In the genomic region with DNA sequence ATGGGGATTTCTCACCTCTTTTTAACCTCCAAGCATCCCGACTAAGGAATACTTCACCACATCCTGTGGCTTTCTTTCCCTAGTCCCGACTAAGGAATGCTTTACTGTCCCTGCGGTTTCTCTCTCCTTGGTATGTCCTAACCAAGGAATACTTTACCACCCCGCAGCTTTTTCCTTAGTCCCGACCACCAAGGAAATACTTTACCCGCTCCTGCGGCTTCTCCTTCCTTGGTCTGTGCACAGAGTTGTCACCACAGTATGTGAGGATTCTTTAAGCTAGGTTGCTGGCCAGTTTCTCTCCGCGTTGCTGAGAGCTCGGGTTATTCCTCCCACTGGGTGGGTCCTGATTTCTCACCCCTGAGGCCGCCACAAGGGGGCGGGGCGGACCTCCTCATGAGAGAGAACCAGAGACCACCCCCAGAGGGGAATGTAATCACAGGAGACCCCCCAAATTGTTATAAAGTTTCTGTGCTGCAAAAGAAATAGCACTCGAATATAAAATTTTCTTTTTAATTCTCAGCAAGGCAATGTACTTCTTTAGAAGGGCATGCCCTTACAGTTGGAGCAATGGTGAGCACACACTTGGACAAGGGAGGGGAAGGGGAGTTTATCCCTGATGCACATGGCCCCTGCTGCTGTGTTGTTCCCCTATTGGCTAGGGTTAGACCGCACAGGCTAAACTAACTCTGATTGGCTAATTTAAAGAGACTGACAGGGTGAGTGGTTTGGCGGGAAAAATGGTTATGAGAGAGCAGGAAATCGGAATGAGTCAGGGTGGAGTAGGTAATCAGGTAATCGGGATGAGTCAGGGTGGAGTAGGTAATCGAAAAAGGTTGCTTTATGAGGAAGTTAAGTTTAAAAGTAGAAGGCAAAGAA, we compare ENCODE assay signal across 27 cellular contexts. TPM values are rescaled to one million over a fixed set of nuclear protein-coding genes. Genes with fewer than 3 reads are reported as not detected.
A peak's percentile ranks its signal among the peaks of the same experiment; 100 is the strongest.
DNase-seq lines count a peak whose midpoint lies in the region; ATAC-seq and TF ChIP-seq lines count a peak whose summit lies in the region.
"Had no signal": no experiment of that assay in that cellular context is flagged by ENCODE, and none has a peak within 500 bp of the region (broad histone marks: within the 10 kb centered on the region; RNA-seq: fewer than 3 reads in every experiment).

No MANE protein-coding gene starts in this region.

- H2AK5ac ChIP-seq in neuronal stem cell (ENCODE audit: low read depth, low read length): no peak overlapping the region

- H3K79me2 ChIP-seq in Karpas-422 (ENCODE audit: low read length): no peaks in the 10 kb centered on the region

- H4K8ac ChIP-seq in neuronal stem cell (ENCODE audit: low read depth, low read length): no peak overlapping the region

- no peak overlapping the region for H2BK5ac ChIP-seq in neuronal stem cell (ENCODE audit: low read length)

- H3K4me1 ChIP-seq in Karpas-422 (ENCODE audit: low read length): no peaks in the 10 kb centered on the region
- H3K4me1 ChIP-seq in neuronal stem cell (ENCODE audit: control insufficient read depth in 2 of 2, insufficient read depth in 1 of 2, low read depth in 1 of 2, low read length in 2 of 2): no peaks in the 10 kb centered on the region
- H3K4me1 ChIP-seq: uterus had no signal

- H3K36me3 Mint-ChIP-seq in MCF 10A (ENCODE audit: insufficient read depth, unreplicated experiment): no peaks in the 10 kb centered on the region
- H3K36me3 Mint-ChIP-seq: brain had no signal

- H3K27ac Mint-ChIP-seq in MCF 10A (ENCODE audit: low read depth, unreplicated experiment): no peak overlapping the region
- H3K27ac Mint-ChIP-seq: activated naive CD8-positive, alpha-beta T cell; activated T-cell treated with anti-CD3 and anti-CD28 coated beads, Interleukin-2, amount 50 U/mL, for 72 hours; brain had no signal

- no peak for ATAC-seq in esophagus mucosa
- ATAC-seq: activated T-cell treated with anti-CD3 and anti-CD28 coated beads, Interleukin-2, amount 50 U/mL, for 72 hours; left colon had no signal

- no peak overlapping the region for H4K91ac ChIP-seq in neuronal stem cell (ENCODE audit: low read depth, low read length, poor library complexity)

- H3K9ac ChIP-seq in Karpas-422 (ENCODE audit: low read length): no peak overlapping the region
- H3K9ac ChIP-seq in neuronal stem cell (ENCODE audit: low read depth, low read length, poor library complexity): no peak overlapping the region

- H3K4me3 Mint-ChIP-seq in MCF 10A (ENCODE audit: unreplicated experiment): no peak overlapping the region
- H3K4me3 Mint-ChIP-seq: activated naive CD8-positive, alpha-beta T cell; activated T-cell treated with anti-CD3 and anti-CD28 coated beads, Interleukin-2, amount 50 U/mL, for 72 hours; brain had no signal

- no peaks in the 10 kb centered on the region for H3K36me3 ChIP-seq in Karpas-422 (ENCODE audit: insufficient read depth, low read length)
- H3K36me3 ChIP-seq in brain microvascular endothelial cell (replicated peaks): no peaks in the 10 kb centered on the region
- H3K36me3 ChIP-seq in neuronal stem cell (replicated peaks in 1 of 2; ENCODE audit: control insufficient read depth in 2 of 2, insufficient read depth in 2 of 2, low read length in 2 of 2): no peaks in the 10 kb centered on the region
- H3K36me3 ChIP-seq: Peyer's patch, uterus had no signal

- no peaks in the 10 kb centered on the region for H3K79me1 ChIP-seq in neuronal stem cell (ENCODE audit: low read depth, low read length)

- no peak overlapping the region for H3K4ac ChIP-seq in neuronal stem cell (ENCODE audit: low read length)

- H2BK120ac ChIP-seq in neuronal stem cell (ENCODE audit: low read depth, low read length): no peak overlapping the region

- no peaks in the 10 kb centered on the region for H3K9me2 ChIP-seq in Karpas-422 (replicated peaks; ENCODE audit: insufficient read depth, low read length)

- in situ Hi-C loops in brain microvascular endothelial cell (cut with HindIII; ENCODE audit: low pct_ligation_motif_present, low sequenced_read_pairs): no loop called here

- H3K14ac ChIP-seq in neuronal stem cell (ENCODE audit: low read length): peak overlapping the region; percentile 1

- H3K27me3 ChIP-seq in Karpas-422 (ENCODE audit: low read length) (no peaks in the 10 kb centered on the region), brain microvascular endothelial cell (replicated peaks) (no peaks in the 10 kb centered on the region), neuronal stem cell (ENCODE audit: control insufficient read depth in 3 of 3, insufficient read depth in 3 of 3, low read depth in 1 of 3, low read length in 3 of 3) (no peaks in the 10 kb centered on the region)
- H3K27me3 ChIP-seq: Peyer's patch, uterus had no signal

- BruUV-seq in MCF 10A (replicated peaks; lab: Mats Ljungman, UMichigan): no TSS peak

- H3K9me3 Mint-ChIP-seq in MCF 10A (ENCODE audit: unreplicated experiment): no peaks in the 10 kb centered on the region

- no CpG with 5 or more reads among the region's 19 CpGs for WGBS in neuronal stem cell (ENCODE audit: extremely low coverage in 2 of 2, insufficient read length in 2 of 2, insufficient replicate concordance in 1 of 2), 2 donors

- H3K4me2 ChIP-seq in Karpas-422 (ENCODE audit: low read depth, low read length, poor library complexity, severe bottlenecking) (no peak overlapping the region), neuronal stem cell (ENCODE audit: insufficient read depth, low read length, poor library complexity, severe bottlenecking) (no peak overlapping the region)

- H3K18ac ChIP-seq in neuronal stem cell (ENCODE audit: low read length): no peak overlapping the region

- DNase-seq in NCI-H748 (lab: John Stamatoyannopoulos, UW; ENCODE audit: unreplicated experiment) (peak; percentile 4), NCI-H748 treated with DMSO at 0.1 percent for 48 hours (lab: John Stamatoyannopoulos, UW) (no peak), Karpas-422 (peak; percentile 26), brain microvascular endothelial cell (peak; percentile 21), neuronal stem cell (ENCODE audit: low spot score) (no peak), MCF 10A (ENCODE audit: unreplicated experiment) (no peak)
- no peak for DNase-seq in stimulated activated CD4-positive, alpha-beta T cell treated with anti-CD3 and anti-CD28 coated beads, Interleukin-4, amount 100 ng/mL, for 4 hours
- DNase-seq: activated CD4-positive, CD25-positive, alpha-beta regulatory T cell treated with anti-CD3 and anti-CD28 coated beads, Interleukin-2, amount 50 U/mL, for 72 hours; activated T-cell treated with anti-CD3 and anti-CD28 coated beads, Interleukin-2, amount 50 U/mL, for 72 hours; C1 segment of cervical spinal cord; cortex of kidney; DMS79; H7; left colon; midbrain; NCI-H1436; NCI-H2171 treated with DMSO at 0.1 percent for 48 hours; NCI-H526 treated with DMSO at 0.1 percent for 48 hours; Peyer's patch; stimulated activated CD8-positive, alpha-beta memory T cell treated with anti-CD3 and anti-CD28 coated beads, Interleukin-4, amount 100 ng/mL, for 48 hours; substantia nigra; T1000; uterus had no signal

- POLR2A ChIA-PET in MCF 10A (lab: Yijun Ruan, JAX): no interaction called here

- H3K9me3 ChIP-seq in Karpas-422 (ENCODE audit: low read length) (no peaks in the 10 kb centered on the region), neuronal stem cell (replicated peaks in 1 of 2; ENCODE audit: control insufficient read depth in 2 of 2, insufficient read depth in 1 of 2, low read depth in 1 of 2, low read length in 2 of 2) (no peaks in the 10 kb centered on the region)
- H3K9me3 ChIP-seq: Peyer's patch, uterus had no signal

- H3K4me1 Mint-ChIP-seq in MCF 10A (ENCODE audit: insufficient read depth, unreplicated experiment): no peaks in the 10 kb centered on the region

- H3K27ac ChIP-seq in Karpas-422 (ENCODE audit: low read length) (no peak overlapping the region), brain microvascular endothelial cell (no peak overlapping the region), neuronal stem cell (replicated peaks; ENCODE audit: low read length) (no peak overlapping the region)
- H3K27ac ChIP-seq: Peyer's patch, uterus had no signal

- H2AFZ ChIP-seq in Karpas-422 (ENCODE audit: low read length) (no peak overlapping the region), neuronal stem cell (ENCODE audit: low read length) (no peak overlapping the region)

- intact Hi-C loops in MCF 10A (cut with micrococcal nuclease): no loop called here

- no peaks in the 10 kb centered on the region for H3K27me3 Mint-ChIP-seq in MCF 10A (ENCODE audit: insufficient read depth, unreplicated experiment)
- H3K27me3 Mint-ChIP-seq: activated naive CD8-positive, alpha-beta T cell; brain had no signal

- no peak overlapping the region for H2BK12ac ChIP-seq in neuronal stem cell (ENCODE audit: low read length)

- H3K4me3 ChIP-seq in Karpas-422 (ENCODE audit: low read length) (no peak overlapping the region), brain microvascular endothelial cell (ENCODE audit: low read depth, low read length) (no peak overlapping the region), neuronal stem cell (ENCODE audit: low read length in 2 of 2) (no peak overlapping the region)
- H3K4me3 ChIP-seq: Peyer's patch, uterus had no signal

- TF ChIP-seq CTCF in brain microvascular endothelial cell (IDR thresholded peaks at IDR 0.05; ENCODE audit: low read depth, low read length, missing control alignments) (peak; percentile 33), MCF 10A (IDR thresholded peaks at IDR 0.05; ENCODE audit: unreplicated experiment) (no peak)

- H4K20me1 ChIP-seq in Karpas-422 (ENCODE audit: insufficient read depth, low read depth, low read length): no peaks in the 10 kb centered on the region

- H2BK15ac ChIP-seq in neuronal stem cell (ENCODE audit: low read length): no peak overlapping the region

- CTCF ChIA-PET in MCF 10A (lab: Yijun Ruan, JAX): no interaction called here

- no peak overlapping the region for H3K23ac ChIP-seq in neuronal stem cell (ENCODE audit: low read depth, low read length, poor library complexity)

RNA-seq across cellular contexts. Expression of gene SUGCT, which starts 12.8 kb away (rescaled TPM):
- total RNA-seq in Karpas-422 (2014; rRNA removed; shearing (Covaris generic); ENCODE audit: low replicate concordance): 0.14 and 0.48 TPM in 2 replicates
- polyA plus RNA-seq in neuronal stem cell (2013, experiment 1 of 2): 17.5 TPM
- polyA plus RNA-seq in neuronal stem cell (2013, experiment 2 of 2): 15.4 TPM
- 8.2 TPM for total RNA-seq in esophagus mucosa
- total RNA-seq in MCF 10A (2022): 20.2 and 25.4 TPM in 2 replicates
- polyA plus RNA-seq: neural cell had no signal

RNA-seq across cellular contexts. Expression of gene MPLKIP, which starts 13.2 kb away (rescaled TPM):
- 30.7 and 56.3 TPM in 2 replicates for total RNA-seq in Karpas-422 (2014; rRNA removed; shearing (Covaris generic); ENCODE audit: low replicate concordance)
- 76.9 TPM for polyA plus RNA-seq in neuronal stem cell (2013, experiment 1 of 2)
- polyA plus RNA-seq in neuronal stem cell (2013, experiment 2 of 2): 76.4 TPM
- 23.3 TPM for total RNA-seq in esophagus mucosa
- total RNA-seq in MCF 10A (2022): 30.6 and 31.3 TPM in 2 replicates

Comparison
In these comparisons a context has a peak if more than half of its experiments do, and no peak if none do; other contexts are left out.
1. DNase-seq: peak in NCI-H748 (single experiment), Karpas-422 (single experiment) and brain microvascular endothelial cell (single experiment); none in NCI-H748 treated with DMSO at 0.1 percent for 48 hours (single experiment), neuronal stem cell (single experiment), stimulated activated CD4-positive, alpha-beta T cell treated with anti-CD3 and anti-CD28 coated beads, Interleukin-4, amount 100 ng/mL, for 4 hours (0 of 2) and MCF 10A (single experiment).